1 cellular context compared by ENCODE assay signal in genomic region chrX:69718102-69718501, GRCh38.
A peak's percentile ranks its signal among the peaks of the same experiment; 100 is the strongest.
TF ChIP-seq lines count a peak whose summit lies in the region.

No MANE protein-coding gene starts in this region.

TF ChIP-seq in HepG2, 621 proteins besides CTCF, POLR2A, EP300 and RAD21 (continued from another document):
- 0 out of 2 replicates have a peak, but pooled peaks have one; percentile 46 for TF ChIP-seq ZNF280D (CRISPR knock-in tag; IDR thresholded peaks at IDR 0.05)
